18 cellular contexts compared by ENCODE assay signal in the genomic region with DNA sequence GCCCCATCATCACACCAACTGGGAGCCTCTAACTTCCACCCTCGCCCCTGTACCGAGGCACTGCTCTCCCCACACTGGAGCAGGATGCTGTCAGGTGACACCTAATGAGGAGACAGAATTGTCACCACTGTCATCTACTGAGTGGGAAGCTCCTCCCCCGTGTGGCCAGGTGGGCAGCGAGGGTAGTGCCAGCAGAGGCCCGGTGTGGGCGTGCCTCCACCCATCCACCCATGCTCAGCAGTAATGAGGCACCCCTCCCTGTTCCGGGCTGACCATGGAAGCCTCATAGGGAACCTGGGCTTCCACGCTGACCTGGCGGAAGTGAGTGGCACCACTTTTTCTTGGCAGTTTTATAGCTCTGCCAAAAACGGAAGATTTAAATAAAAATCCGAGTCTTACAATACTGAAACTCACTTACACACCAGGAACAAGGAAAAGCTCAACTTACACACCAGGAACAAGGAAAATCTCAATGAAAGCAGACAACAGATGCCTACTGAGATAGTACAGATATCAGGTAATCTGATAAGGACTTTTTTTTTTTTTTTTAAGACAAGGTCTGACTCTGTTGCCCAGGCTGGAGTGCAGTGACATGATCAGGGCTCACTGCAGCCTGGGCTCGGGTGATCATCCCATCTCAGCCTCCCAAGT. TPM values are rescaled to one million over a fixed set of nuclear protein-coding genes. Genes with fewer than 3 reads are reported as not detected.
DNase-seq lines count a peak whose midpoint lies in the region; ATAC-seq and TF ChIP-seq lines count a peak whose summit lies in the region.
"Had no signal": no experiment of that assay in that cellular context is flagged by ENCODE, and none has a peak within 500 bp of the region (broad histone marks: within the 10 kb centered on the region; RNA-seq: fewer than 3 reads in every experiment).

No MANE protein-coding gene starts in this region.

- H3K27ac ChIP-seq in C4-2B (peak overlapping the region; percentile 90), HCT116 (ENCODE audit: low read depth, low read length) (no peak overlapping the region), neural progenitor cell (no peak overlapping the region), upper lobe of right lung (no peak overlapping the region)
- H3K27ac ChIP-seq: SK-N-MC had no signal

- H3K36me3 Mint-ChIP-seq in neural progenitor cell = no peaks in the 10 kb centered on the region
- H3K36me3 Mint-ChIP-seq: CD4-positive, CD25-positive, alpha-beta regulatory T cell had no signal

- intact Hi-C loops in HCT116 (cut with micrococcal nuclease) = no loop called here
- intact Hi-C loops in upper lobe of right lung (cut with DNase I) = no loop called here

- H3K4me1 Mint-ChIP-seq in neural progenitor cell = peaks cover 13% of the 10 kb centered on the region
- H3K4me1 Mint-ChIP-seq: CD4-positive, CD25-positive, alpha-beta regulatory T cell had no signal

- RAD21 ChIA-PET in HCT116 (lab: Charles Lee; ENCODE audit: low non-redundant PET in 1 of 2, low total read pairs in 2 of 2, uncharacterized antibody in 2 of 2, unreplicated experiment in 2 of 2) = no interaction called here

- H3K9me3 Mint-ChIP-seq in neural progenitor cell = no peaks in the 10 kb centered on the region
- H3K9me3 Mint-ChIP-seq: CD4-positive, CD25-positive, alpha-beta regulatory T cell had no signal

- H3K36me3 ChIP-seq in HCT116 (ENCODE audit: control insufficient read depth in 1 of 2, insufficient read depth in 2 of 2, low read length in 2 of 2) (no peaks in the 10 kb centered on the region), neural progenitor cell (no peaks in the 10 kb centered on the region), upper lobe of right lung (no peaks in the 10 kb centered on the region)

- H3F3A ChIP-seq in neural progenitor cell (ENCODE audit: low read depth) = no peaks in the 10 kb centered on the region

- CTCF ChIA-PET in HCT116 (lab: Charles Lee) = no interaction called here

- ATAC-seq in HCT116 = peak; percentile 54; the same call in 1 of the 2 replicates
- ATAC-seq in upper lobe of right lung = no peak
- no peak for ATAC-seq in GM21737 (IDR thresholded peaks at IDR 0.05; ENCODE audit: unreplicated experiment)
- ATAC-seq: PC-3, Right ventricle myocardium inferior had no signal

- no peak overlapping the region for H2AFZ ChIP-seq in HCT116 (ENCODE audit: low read depth, low read length, poor library complexity, severe bottlenecking)
- no peak overlapping the region for H2AFZ ChIP-seq in neural progenitor cell (replicated peaks)

- H3K4me3 Mint-ChIP-seq in neural progenitor cell = no peak overlapping the region
- H3K4me3 Mint-ChIP-seq: CD4-positive, CD25-positive, alpha-beta regulatory T cell had no signal

- H3K9ac ChIP-seq in HCT116 (ENCODE audit: low read length) = no peak overlapping the region
- no peak overlapping the region for H3K9ac ChIP-seq in neural progenitor cell

- H3K27me3 Mint-ChIP-seq in neural progenitor cell (ENCODE audit: insufficient read depth, low read depth) = peaks cover 11% of the 10 kb centered on the region
- H3K27me3 Mint-ChIP-seq: CD4-positive, CD25-positive, alpha-beta regulatory T cell had no signal

- H4K20me1 ChIP-seq in HCT116 (ENCODE audit: insufficient read depth) = no peaks in the 10 kb centered on the region
- no peaks in the 10 kb centered on the region for H4K20me1 ChIP-seq in neural progenitor cell (ENCODE audit: low read depth)

- no peaks in the 10 kb centered on the region for H3K79me2 ChIP-seq in HCT116 (ENCODE audit: insufficient read depth, low read length)
- no peaks in the 10 kb centered on the region for H3K79me2 ChIP-seq in neural progenitor cell (ENCODE audit: low read depth)

- H3K9me3 ChIP-seq in HCT116 (ENCODE audit: control insufficient read depth in 1 of 2, insufficient read depth in 1 of 2, low read depth in 1 of 2, low read length in 2 of 2) (no peaks in the 10 kb centered on the region), neural progenitor cell (ENCODE audit: low read depth) (no peaks in the 10 kb centered on the region), upper lobe of right lung (no peaks in the 10 kb centered on the region)

- no peak for DNase-seq in HCT116 (ENCODE audit: low read depth, low spot score)
- peak; percentile 26 for DNase-seq in SW480 (ENCODE audit: low spot score)
- no peak for DNase-seq in neural progenitor cell (ENCODE audit: low spot score)
- DNase-seq in upper lobe of right lung = no peak
- DNase-seq in NCI-H2107 (lab: John Stamatoyannopoulos, UW) = no peak
- DNase-seq: ACHN; AML-193; CD4-positive, CD25-positive, alpha-beta regulatory T cell; DMS79; KBM-7; NCI-H146; NCI-H526 treated with DMSO at 0.1 percent for 48 hours; PC-3; T-helper 1 cell had no signal

- H3K27me3 ChIP-seq in HCT116 (ENCODE audit: insufficient read depth, low read length) (no peaks in the 10 kb centered on the region), neural progenitor cell (no peaks in the 10 kb centered on the region), upper lobe of right lung (no peaks in the 10 kb centered on the region)

- no peaks in the 10 kb centered on the region for H3K9me2 ChIP-seq in HCT116 (ENCODE audit: insufficient read depth)

- H3K4me3 ChIP-seq in HCT116 (replicated peaks in 1 of 2; ENCODE audit: low read depth in 1 of 2, low read length in 2 of 2) (no peak overlapping the region), neural progenitor cell (no peak overlapping the region), upper lobe of right lung (no peak overlapping the region)
- H3K4me3 ChIP-seq: SK-N-MC had no signal

- H3K4me2 ChIP-seq in HCT116 (ENCODE audit: low read length) (no peak overlapping the region), neural progenitor cell (no peak overlapping the region)

- BruUV-seq in HCT116 (replicated peaks; lab: Mats Ljungman, UMichigan) = no TSS peak

- no peak for TF ChIP-seq POLR2A in HCT116 (IDR thresholded peaks at IDR 0.05; ENCODE audit: borderline replicate concordance, extremely low read depth, insufficient read depth, insufficient read length)

- no peak for TF ChIP-seq RAD21 in HCT116 (IDR thresholded peaks at IDR 0.05; ENCODE audit: low read depth)

- TF ChIP-seq CTCF in C4-2B (conservative IDR thresholded peaks at IDR 0.05) (no peak), HCT116 (IDR thresholded peaks at IDR 0.05 in 2 of 3, conservative IDR thresholded peaks at IDR 0.05 in 1 of 3; ENCODE audit: borderline replicate concordance in 1 of 3, insufficient read depth in 1 of 3, low read depth in 2 of 3, low read length in 2 of 3) (no peak), neural progenitor cell (IDR thresholded peaks at IDR 0.05) (no peak), upper lobe of right lung (IDR thresholded peaks at IDR 0.05) (no peak)

- peaks cover 8 to 10% of the 10 kb centered on the region in 2 experiments; a peak in 2 of 4 replicates for H3K4me1 ChIP-seq in HCT116 (ENCODE audit: control insufficient read depth in 1 of 2, insufficient read depth in 2 of 2, low read length in 2 of 2)
- H3K4me1 ChIP-seq in neural progenitor cell = no peaks in the 10 kb centered on the region
- H3K4me1 ChIP-seq in upper lobe of right lung = no peaks in the 10 kb centered on the region

- peak overlapping the region; percentile 33 for H3K27ac Mint-ChIP-seq in neural progenitor cell
- H3K27ac Mint-ChIP-seq: CD4-positive, CD25-positive, alpha-beta regulatory T cell had no signal

- POLR2A ChIA-PET in HCT116 (lab: Charles Lee) = no interaction called here

TF ChIP-seq in HCT116, 20 proteins besides CTCF, POLR2A, EP300 and RAD21:
- TF ChIP-seq POLR2AphosphoS5 (IDR thresholded peaks at IDR 0.05; ENCODE audit: low read depth, low read length) (no peak), FOSL1 (IDR thresholded peaks at IDR 0.05; ENCODE audit: low read depth) (no peak), SIN3A (IDR thresholded peaks at IDR 0.05; ENCODE audit: low read depth) (no peak), CEBPB (IDR thresholded peaks at IDR 0.05; ENCODE audit: low read depth) (no peak), YY1 (IDR thresholded peaks at IDR 0.05; ENCODE audit: extremely low read depth, insufficient replicate concordance, low read depth, low read length) (no peak), EZH2 (IDR thresholded peaks at IDR 0.05) (no peak), ZBTB33 (IDR thresholded peaks at IDR 0.05; ENCODE audit: extremely low read depth, insufficient replicate concordance, low read length) (no peak), CBX3 (IDR thresholded peaks at IDR 0.05; ENCODE audit: low read depth) (no peak), ZFX (IDR thresholded peaks at IDR 0.05) (no peak), SRF (IDR thresholded peaks at IDR 0.05; ENCODE audit: low read depth) (no peak), JUND (IDR thresholded peaks at IDR 0.05) (no peak), ELF1 (IDR thresholded peaks at IDR 0.05; ENCODE audit: borderline replicate concordance, low read depth) (no peak), EGR1 (IDR thresholded peaks at IDR 0.05; ENCODE audit: low read depth) (no peak)
- TF ChIP-seq, protein P1, sequence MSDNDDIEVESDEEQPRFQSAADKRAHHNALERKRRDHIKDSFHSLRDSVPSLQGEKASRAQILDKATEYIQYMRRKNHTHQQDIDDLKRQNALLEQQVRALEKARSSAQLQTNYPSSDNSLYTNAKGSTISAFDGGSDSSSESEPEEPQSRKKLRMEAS (IDR thresholded peaks at IDR 0.05) = no peak
- TF ChIP-seq, protein P2, sequence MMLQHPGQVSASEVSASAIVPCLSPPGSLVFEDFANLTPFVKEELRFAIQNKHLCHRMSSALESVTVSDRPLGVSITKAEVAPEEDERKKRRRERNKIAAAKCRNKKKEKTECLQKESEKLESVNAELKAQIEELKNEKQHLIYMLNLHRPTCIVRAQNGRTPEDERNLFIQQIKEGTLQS (IDR thresholded peaks at IDR 0.05) = no peak

RNA-seq across cellular contexts. Expression of gene ASS1, which starts 30.6 kb away (rescaled TPM):
- 92.6 TPM for total RNA-seq in HCT116 (2021; ENCODE audit: unreplicated experiment)
- 159 and 175 TPM in 2 replicates for polyA plus RNA-seq in HCT116 (2012)
- 22.5 and 28.9 TPM in 2 replicates for total RNA-seq in neural progenitor cell (ENCODE audit: low replicate concordance)
- total RNA-seq in upper lobe of right lung = 96.0 TPM
- total RNA-seq: CD4-positive, CD25-positive, alpha-beta regulatory T cell had no signal
- polyA plus RNA-seq: CD4-positive, CD25-positive, alpha-beta regulatory T cell had no signal
